In genomic region chrX:64291106-64291505, GRCh38 we compare ENCODE assay signal across 5 cellular contexts.
"Had no signal": no experiment of that assay in that cellular context is flagged by ENCODE, and none has a peak within 500 bp of the region (broad histone marks: within the 10 kb centered on the region; RNA-seq: fewer than 3 reads in every experiment).

No MANE protein-coding gene starts in this region.

- ATAC-seq: GM23338 had no signal

- H3K27ac Mint-ChIP-seq: GM23338, H9 had no signal

- DNase-seq: H9, HCEC 1CT, IMR-90, KBM-7 had no signal

- H3K4me1 Mint-ChIP-seq: GM23338, H9 had no signal

- H3K4me3 Mint-ChIP-seq: GM23338, H9 had no signal
